ENCODE assay signal across 1 cellular context in the genomic region with DNA sequence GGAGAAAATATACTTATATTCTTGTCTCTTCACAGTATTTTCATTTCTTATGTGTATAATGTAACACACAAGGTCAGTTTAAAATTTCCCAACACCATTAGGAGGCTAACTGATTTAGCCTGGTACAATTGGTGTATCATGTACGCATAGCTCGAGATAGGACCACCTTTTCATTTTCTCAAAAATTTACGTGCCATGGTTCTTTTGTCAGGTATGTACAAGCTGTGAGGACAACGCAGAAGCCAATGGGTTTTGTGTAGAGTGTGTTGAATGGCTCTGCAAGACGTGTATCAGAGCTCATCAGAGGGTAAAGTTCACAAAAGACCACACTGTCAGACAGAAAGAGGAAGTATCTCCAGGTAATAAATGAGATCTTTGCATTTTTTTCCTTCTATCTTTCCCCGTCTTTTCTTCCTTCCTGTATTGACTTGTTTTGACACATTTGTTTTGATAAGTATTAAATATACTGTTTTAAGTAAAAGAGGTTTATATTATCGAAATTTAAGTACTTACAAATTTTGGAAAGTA.
TF ChIP-seq lines count a peak whose summit lies in the region.

No MANE protein-coding gene starts in this region.

TF ChIP-seq in K562, 482 proteins besides CTCF, POLR2A, EP300 and RAD21 (continued from another document and continues in another):
- TF ChIP-seq MGA (IDR thresholded peaks at IDR 0.05) (no peak), LCOR (CRISPR knock-in tag; IDR thresholded peaks at IDR 0.05) (no peak), ID3 (CRISPR knock-in tag; IDR thresholded peaks at IDR 0.05) (no peak), ID3 (tag; IDR thresholded peaks at IDR 0.05) (0 out of 2 replicates have a peak, but pooled peaks have one; percentile 28), KLF16 (IDR thresholded peaks at IDR 0.05) (no peak), MEIS2 (IDR thresholded peaks at IDR 0.05; ENCODE audit: partially characterized antibody) (peak; percentile 86), SMARCE1 (IDR thresholded peaks at IDR 0.05) (0 out of 2 replicates have a peak, but pooled peaks have one; percentile 20), HDGF (IDR thresholded peaks at IDR 0.05) (no peak), NR2C2 (CRISPR knock-in tag; IDR thresholded peaks at IDR 0.05) (peak; percentile 80; the same call in 1 of the 2 replicates), NR2C2 (tag; IDR thresholded peaks at IDR 0.05) (peak; percentile 45; the same call in 1 of the 2 replicates), ZNF668 (CRISPR knock-in tag; IDR thresholded peaks at IDR 0.05) (0 out of 2 replicates have a peak, but pooled peaks have one; percentile 22), RFX7 (CRISPR knock-in tag; IDR thresholded peaks at IDR 0.05) (no peak), ARID1B (IDR thresholded peaks at IDR 0.05) (peak; percentile 36), NR2F6 (CRISPR knock-in tag; IDR thresholded peaks at IDR 0.05) (no peak), CREB3L1 (IDR thresholded peaks at IDR 0.05; ENCODE audit: borderline replicate concordance, low read depth) (no peak), THRAP3 (IDR thresholded peaks at IDR 0.05; ENCODE audit: borderline replicate concordance) (no peak), TCF7 (IDR thresholded peaks at IDR 0.05; ENCODE audit: borderline replicate concordance) (no peak), CBFB (CRISPR knock-in tag; IDR thresholded peaks at IDR 0.05) (no peak), PCBP2 (IDR thresholded peaks at IDR 0.05; ENCODE audit: low read depth, low read length, poor library complexity, severe bottlenecking) (no peak), KLF1 (tag; IDR thresholded peaks at IDR 0.05) (no peak), HMBOX1 (IDR thresholded peaks at IDR 0.05) (no peak), ZNF766 (CRISPR knock-in tag; conservative IDR thresholded peaks at IDR 0.05) (0 out of 2 replicates have a peak, but pooled peaks have one; percentile 27), TRIM24 (IDR thresholded peaks at IDR 0.05) (peak; percentile 28 to 35; a peak in 2 of 4 replicates), ZNF655 (CRISPR knock-in tag; IDR thresholded peaks at IDR 0.05) (no peak)
- TF ChIP-seq, protein P1, sequence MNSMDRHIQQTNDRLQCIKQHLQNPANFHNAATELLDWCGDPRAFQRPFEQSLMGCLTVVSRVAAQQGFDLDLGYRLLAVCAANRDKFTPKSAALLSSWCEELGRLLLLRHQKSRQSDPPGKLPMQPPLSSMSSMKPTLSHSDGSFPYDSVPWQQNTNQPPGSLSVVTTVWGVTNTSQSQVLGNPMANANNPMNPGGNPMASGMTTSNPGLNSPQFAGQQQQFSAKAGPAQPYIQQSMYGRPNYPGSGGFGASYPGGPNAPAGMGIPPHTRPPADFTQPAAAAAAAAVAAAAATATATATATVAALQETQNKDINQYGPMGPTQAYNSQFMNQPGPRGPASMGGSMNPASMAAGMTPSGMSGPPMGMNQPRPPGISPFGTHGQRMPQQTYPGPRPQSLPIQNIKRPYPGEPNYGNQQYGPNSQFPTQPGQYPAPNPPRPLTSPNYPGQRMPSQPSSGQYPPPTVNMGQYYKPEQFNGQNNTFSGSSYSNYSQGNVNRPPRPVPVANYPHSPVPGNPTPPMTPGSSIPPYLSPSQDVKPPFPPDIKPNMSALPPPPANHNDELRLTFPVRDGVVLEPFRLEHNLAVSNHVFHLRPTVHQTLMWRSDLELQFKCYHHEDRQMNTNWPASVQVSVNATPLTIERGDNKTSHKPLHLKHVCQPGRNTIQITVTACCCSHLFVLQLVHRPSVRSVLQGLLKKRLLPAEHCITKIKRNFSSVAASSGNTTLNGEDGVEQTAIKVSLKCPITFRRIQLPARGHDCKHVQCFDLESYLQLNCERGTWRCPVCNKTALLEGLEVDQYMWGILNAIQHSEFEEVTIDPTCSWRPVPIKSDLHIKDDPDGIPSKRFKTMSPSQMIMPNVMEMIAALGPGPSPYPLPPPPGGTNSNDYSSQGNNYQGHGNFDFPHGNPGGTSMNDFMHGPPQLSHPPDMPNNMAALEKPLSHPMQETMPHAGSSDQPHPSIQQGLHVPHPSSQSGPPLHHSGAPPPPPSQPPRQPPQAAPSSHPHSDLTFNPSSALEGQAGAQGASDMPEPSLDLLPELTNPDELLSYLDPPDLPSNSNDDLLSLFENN (IDR thresholded peaks at IDR 0.05; ENCODE audit: low read depth in 2 of 2, low read length in 2 of 2) = no peak
- TF ChIP-seq, protein P2, sequence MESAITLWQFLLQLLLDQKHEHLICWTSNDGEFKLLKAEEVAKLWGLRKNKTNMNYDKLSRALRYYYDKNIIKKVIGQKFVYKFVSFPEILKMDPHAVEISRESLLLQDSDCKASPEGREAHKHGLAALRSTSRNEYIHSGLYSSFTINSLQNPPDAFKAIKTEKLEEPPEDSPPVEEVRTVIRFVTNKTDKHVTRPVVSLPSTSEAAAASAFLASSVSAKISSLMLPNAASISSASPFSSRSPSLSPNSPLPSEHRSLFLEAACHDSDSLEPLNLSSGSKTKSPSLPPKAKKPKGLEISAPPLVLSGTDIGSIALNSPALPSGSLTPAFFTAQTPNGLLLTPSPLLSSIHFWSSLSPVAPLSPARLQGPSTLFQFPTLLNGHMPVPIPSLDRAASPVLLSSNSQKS (CRISPR knock-in tag; IDR thresholded peaks at IDR 0.05) = no peak
- TF ChIP-seq, protein P3, sequence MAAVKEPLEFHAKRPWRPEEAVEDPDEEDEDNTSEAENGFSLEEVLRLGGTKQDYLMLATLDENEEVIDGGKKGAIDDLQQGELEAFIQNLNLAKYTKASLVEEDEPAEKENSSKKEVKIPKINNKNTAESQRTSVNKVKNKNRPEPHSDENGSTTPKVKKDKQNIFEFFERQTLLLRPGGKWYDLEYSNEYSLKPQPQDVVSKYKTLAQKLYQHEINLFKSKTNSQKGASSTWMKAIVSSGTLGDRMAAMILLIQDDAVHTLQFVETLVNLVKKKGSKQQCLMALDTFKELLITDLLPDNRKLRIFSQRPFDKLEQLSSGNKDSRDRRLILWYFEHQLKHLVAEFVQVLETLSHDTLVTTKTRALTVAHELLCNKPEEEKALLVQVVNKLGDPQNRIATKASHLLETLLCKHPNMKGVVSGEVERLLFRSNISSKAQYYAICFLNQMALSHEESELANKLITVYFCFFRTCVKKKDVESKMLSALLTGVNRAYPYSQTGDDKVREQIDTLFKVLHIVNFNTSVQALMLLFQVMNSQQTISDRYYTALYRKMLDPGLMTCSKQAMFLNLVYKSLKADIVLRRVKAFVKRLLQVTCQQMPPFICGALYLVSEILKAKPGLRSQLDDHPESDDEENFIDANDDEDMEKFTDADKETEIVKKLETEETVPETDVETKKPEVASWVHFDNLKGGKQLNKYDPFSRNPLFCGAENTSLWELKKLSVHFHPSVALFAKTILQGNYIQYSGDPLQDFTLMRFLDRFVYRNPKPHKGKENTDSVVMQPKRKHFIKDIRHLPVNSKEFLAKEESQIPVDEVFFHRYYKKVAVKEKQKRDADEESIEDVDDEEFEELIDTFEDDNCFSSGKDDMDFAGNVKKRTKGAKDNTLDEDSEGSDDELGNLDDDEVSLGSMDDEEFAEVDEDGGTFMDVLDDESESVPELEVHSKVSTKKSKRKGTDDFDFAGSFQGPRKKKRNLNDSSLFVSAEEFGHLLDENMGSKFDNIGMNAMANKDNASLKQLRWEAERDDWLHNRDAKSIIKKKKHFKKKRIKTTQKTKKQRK (IDR thresholded peaks at IDR 0.05; ENCODE audit: borderline replicate concordance, low read depth, low read length) = no peak
